In genomic region chr6:55293116-55293515, GRCh38 we compare ENCODE assay signal across 12 cellular contexts. TPM values are rescaled to one million over a fixed set of nuclear protein-coding genes. Genes with fewer than 3 reads are reported as not detected.
A peak's percentile ranks its signal among the peaks of the same experiment; 100 is the strongest.
DNase-seq lines count a peak whose midpoint lies in the region; ATAC-seq, FAIRE-seq and TF ChIP-seq lines count a peak whose summit lies in the region.
"Had no signal": no experiment of that assay in that cellular context is flagged by ENCODE, and none has a peak within 500 bp of the region (broad histone marks: within the 10 kb centered on the region; RNA-seq: fewer than 3 reads in every experiment).

No MANE protein-coding gene starts in this region.

- ATAC-seq in GM12878, result no peak

- peaks cover 15% of the 10 kb centered on the region for H3K9me3 Mint-ChIP-seq in nephron progenitor cell

- no peak for FAIRE-seq in GM12878 (lab: Jason Lieb, UNC)
- FAIRE-seq: GM18507 had no signal

- intact Hi-C loops in GM12878 (cut with micrococcal nuclease; ENCODE audit: unreplicated experiment), result no loop called here

- no peaks in the 10 kb centered on the region for H3K4me1 Mint-ChIP-seq in nephron progenitor cell

- SMC1A ChIA-PET in GM12878 (lab: Charles Lee; ENCODE audit: uncharacterized antibody, unreplicated experiment), result no interaction called here

- H4K20me1 ChIP-seq in GM12878 (ENCODE audit: control insufficient read depth, insufficient read depth), result no peaks in the 10 kb centered on the region

- no TSS peak for BruUV-seq in GM12878 (replicated peaks; lab: Mats Ljungman, UMichigan)

- H3K9ac ChIP-seq in GM12878 (ENCODE audit: control insufficient read depth, insufficient read depth, low read length), result no peak overlapping the region

- no peaks in the 10 kb centered on the region for H3K27me3 ChIP-seq in GM12878 (replicated peaks in 1 of 2; ENCODE audit: control insufficient read depth in 2 of 2, insufficient read depth in 2 of 2, low read length in 1 of 2)

- CTCF ChIA-PET in GM12878 (lab: Yijun Ruan, JAX), result interaction anchor here (0.6 to 2.8 kb wide), 5 partner anchors 10 to 1011 kb away, joined by 3 to 17 read pairs (median 3); no protein-coding TSS in a partner anchor

- H3K36me3 Mint-ChIP-seq in nephron progenitor cell (ENCODE audit: low read depth), result no peaks in the 10 kb centered on the region

- H3K27ac Mint-ChIP-seq in nephron progenitor cell, result no peak overlapping the region

- TF ChIP-seq CTCF in GM12878 (IDR thresholded peaks at IDR 0.05 in 2 of 3, conservative IDR thresholded peaks at IDR 0.05 in 1 of 3; ENCODE audit: control insufficient read depth in 2 of 3, extremely low read depth in 1 of 3, insufficient read depth in 1 of 3, low read depth in 3 of 3, low read length in 3 of 3), result peak; percentile 25 to 40 (median 28); a peak in 5 of 6 replicates
- peak; percentile 22 for TF ChIP-seq CTCF in nephron progenitor cell (IDR thresholded peaks at IDR 0.05)

- H3K27ac ChIP-seq in GM12878 (ENCODE audit: control insufficient read depth, insufficient read depth), result no peak overlapping the region

- TF ChIP-seq POLR2A in GM12878 (IDR thresholded peaks at IDR 0.05; ENCODE audit: low read depth, low read length), result no peak

- H3K36me3 ChIP-seq in GM12878 (ENCODE audit: control insufficient read depth in 2 of 2, insufficient read depth in 2 of 2, low read length in 1 of 2), result no peaks in the 10 kb centered on the region

- H2AFZ ChIP-seq in GM12878 (ENCODE audit: control insufficient read depth, low read depth, low read length), result no peak overlapping the region

- H3K79me2 ChIP-seq in GM12878 (ENCODE audit: control insufficient read depth, insufficient read depth, low read length), result no peaks in the 10 kb centered on the region

- no peaks in the 10 kb centered on the region for H3K4me1 ChIP-seq in GM12878 (ENCODE audit: control insufficient read depth, insufficient read depth, low read length)

- H3K9me3 ChIP-seq in GM12878 (replicated peaks; ENCODE audit: control insufficient read depth, insufficient read depth, low read length), result no peaks in the 10 kb centered on the region

- POLR2A ChIA-PET in GM12878 (lab: Charles Lee), result no interaction called here

- peak; percentile 58 for DNase-seq in DMS53 (lab: John Stamatoyannopoulos, UW)
- DNase-seq in DMS53 treated with DMSO at 0.1 percent for 48 hours (lab: John Stamatoyannopoulos, UW; ENCODE audit: unreplicated experiment), result no peak
- peak; percentile 19 to 31 for DNase-seq in Kasumi-1 (lab: John Stamatoyannopoulos, UW)
- DNase-seq in GM12878 (ENCODE audit: low read depth, low spot score), result no peak
- no peak for DNase-seq in nephron progenitor cell
- DNase-seq in activated CD8-positive, alpha-beta memory T cell treated with anti-CD3 and anti-CD28 coated beads, Interleukin-2, amount 50 U/mL, for 48 hours, result no peak
- DNase-seq in NCI-H345 (lab: John Stamatoyannopoulos, UW), result no peak
- DNase-seq in amygdala (lab: John Stamatoyannopoulos, UW), result no peak
- DNase-seq: cortex of kidney had no signal

- no peaks in the 10 kb centered on the region for H3K27me3 Mint-ChIP-seq in nephron progenitor cell (ENCODE audit: low read depth, poor library complexity)

- WGBS in GM12878 (ENCODE audit: insufficient coverage, insufficient replicate concordance, low lambda C conversion rate, missing lambda C conversion rate), result 0% methylated on average over 2 of the region's 2 CpGs

- no peak overlapping the region for H3K4me3 ChIP-seq in GM12878
- H3K4me3 ChIP-seq: lung had no signal

- in situ Hi-C loops in GM12878 (cut with MboI), result loop anchor here (25.0 kb wide), 1 partner anchor 594 kb away; the partner anchor contains the start of gene BMP5

- no peak overlapping the region for H3K4me3 Mint-ChIP-seq in nephron progenitor cell

- RAD21 ChIA-PET in GM12878 (lab: Charles Lee; ENCODE audit: unreplicated experiment), result no interaction called here

- no peak overlapping the region for H3K4me2 ChIP-seq in GM12878 (ENCODE audit: control insufficient read depth, insufficient read depth)

- TF ChIP-seq EP300 in GM12878 (IDR thresholded peaks at IDR 0.05; ENCODE audit: borderline replicate concordance in 1 of 2, control insufficient read depth in 1 of 2, low read depth in 2 of 2, low read length in 2 of 2), result no peak

- TF ChIP-seq RAD21 in GM12878 (IDR thresholded peaks at IDR 0.05; ENCODE audit: insufficient read depth, low read depth, low read length), result no peak

TF ChIP-seq in GM12878, 131 proteins besides CTCF, POLR2A, EP300 and RAD21:
- TF ChIP-seq SMC3 (IDR thresholded peaks at IDR 0.05; ENCODE audit: borderline replicate concordance, low read length) (peak; percentile 16; the same call in 1 of the 2 replicates), RBBP5 (conservative IDR thresholded peaks at IDR 0.05) (no peak), ZNF24 (IDR thresholded peaks at IDR 0.05) (no peak)

RNA-seq across cellular contexts. Expression of gene GFRAL, which starts 34.2 kb away (rescaled TPM):
- total RNA-seq in GM12878 (2013; cell fraction: nucleolus; rRNA removed), result not detected in 2 replicates
- total RNA-seq in GM12878 (2014; rRNA removed) (not detected in 2 replicates), GM12878 (2014; rRNA removed; fragmentation: Illumina TruSeq; extraction: Trizol) (not detected in 2 replicates), GM12878 (2021) (not detected in 2 replicates)
- polyA plus RNA-seq in GM12878 (2011; ENCODE audit: low read depth), result not detected
- polyA plus RNA-seq in GM12878 (2011; rRNA removed) (not detected in 2 replicates), GM12878 (2014; fragmentation: Illumina TruSeq; extraction: Trizol) (not detected in 2 replicates), GM12878 (2014; fragmentation: Nextera tagmentation; extraction: Ambion mirVana) (not detected), GM12878 (2014; rRNA removed) (not detected in 2 replicates), GM12878 (2016; fragmentation: Nextera tagmentation; extraction: Ambion mirVana) (not detected)
- not detected in 2 replicates for polyA plus RNA-seq in GM12878 (2011; cell fraction: cytosol; rRNA removed)
- not detected in 2 replicates for polyA plus RNA-seq in GM12878 (2011; cell fraction: nucleus; rRNA removed)
- not detected in 2 replicates for polyA plus RNA-seq in GM12878 (2012)
- polyA minus RNA-seq in GM12878 (2011; rRNA and poly(A)+ RNA removed), result not detected in 2 replicates
- not detected in 2 replicates for polyA minus RNA-seq in GM12878 (2011; cell fraction: cytosol; rRNA and poly(A)+ RNA removed)
- polyA minus RNA-seq in GM12878 (2011; cell fraction: nucleus; rRNA and poly(A)+ RNA removed), result not detected in 2 replicates
- total RNA-seq: lung, subcutaneous adipose tissue had no signal
- polyA plus RNA-seq: lung had no signal

Comparison
In these comparisons a context has a peak if more than half of its experiments do, and no peak if none do; other contexts are left out.
1. DNase-seq: peak in DMS53 (single experiment) and Kasumi-1 (2 of 2); none in DMS53 treated with DMSO at 0.1 percent for 48 hours (single experiment), GM12878 (single experiment), nephron progenitor cell (single experiment), activated CD8-positive, alpha-beta memory T cell treated with anti-CD3 and anti-CD28 coated beads, Interleukin-2, amount 50 U/mL, for 48 hours (single experiment), NCI-H345 (single experiment) and amygdala (0 of 56).